34 cellular contexts compared by ENCODE assay signal in the genomic region with DNA sequence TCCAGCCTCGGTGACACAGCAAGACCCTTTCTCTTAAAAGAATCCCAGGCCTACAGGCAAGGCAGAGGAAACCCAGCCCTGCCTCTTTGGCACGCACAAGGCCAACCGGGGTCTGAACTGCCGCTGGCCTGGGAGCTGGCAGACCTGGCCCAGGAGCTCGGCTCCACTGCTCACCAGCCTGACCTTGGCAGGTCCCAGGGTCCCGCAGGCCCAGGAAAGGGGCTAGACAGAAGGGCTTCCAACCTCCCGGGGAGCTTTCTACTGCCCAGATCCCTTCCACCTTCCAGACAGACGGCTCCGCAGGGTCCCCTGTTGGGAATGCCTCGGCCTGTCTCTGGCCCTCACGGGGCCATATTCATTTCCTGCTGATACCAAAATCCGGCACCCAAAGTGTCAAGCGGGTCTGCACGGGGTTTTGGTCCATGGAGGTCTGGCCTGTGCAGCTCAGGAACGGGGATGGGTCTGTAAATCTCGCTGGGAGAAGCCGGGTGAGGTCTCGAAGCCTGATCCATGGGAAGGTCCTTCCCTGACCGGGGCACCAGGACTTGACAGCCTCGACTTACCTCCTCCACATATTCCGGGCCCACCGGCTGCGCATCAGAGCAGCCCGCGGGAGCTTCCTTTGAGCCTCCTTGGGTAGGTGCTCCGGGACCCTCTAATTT. TPM values are rescaled to one million over a fixed set of nuclear protein-coding genes. Genes with fewer than 3 reads are reported as not detected.
"Had no signal": no experiment of that assay in that cellular context is flagged by ENCODE, and none has a peak within 500 bp of the region (broad histone marks: within the 10 kb centered on the region; RNA-seq: fewer than 3 reads in every experiment).

No MANE protein-coding gene starts in this region.

- H3K9me3 Mint-ChIP-seq: activated CD4-positive, alpha-beta memory T cell treated with anti-CD3 and anti-CD28 coated beads, Interleukin-2, amount 10 ng/mL, durations not matched to agents 7 days and 5 days; activated CD4-positive, alpha-beta T cell treated with anti-CD3 and anti-CD28 coated beads, Interleukin-2, amount 10 ng/mL, durations not matched to agents 7 days and 5 days; activated naive CD4-positive, alpha-beta T cell treated with anti-CD3 and anti-CD28 coated beads, Interleukin-2, amount 10 ng/mL, durations not matched to agents 7 days and 5 days; activated naive CD4-positive, alpha-beta T cell treated with anti-CD3 and anti-CD28 coated beads, Interleukin-2, amount 50 U/mL, for 24 hours; activated naive CD8-positive, alpha-beta T cell treated with anti-CD3 and anti-CD28 coated beads, Interleukin-2, amount 10 ng/mL, durations not matched to agents 7 days and 5 days; activated naive CD8-positive, alpha-beta T cell treated with anti-CD3 and anti-CD28 coated beads, Interleukin-2, amount 50 U/mL, for 24 hours; activated T-cell treated with anti-CD3 and anti-CD28 coated beads, Interleukin-2, amount 50 U/mL, for 24 hours; activated T-helper 2 cell treated with anti-CD3 and anti-CD28 coated beads, Interferon-gamma antibody, Interleukin-2, Interleukin-4, amounts not matched to agents 10 μg/mL and 5 μg/mL and 100 μg/mL, durations not matched to agents 14 hours and 24 hours and 36 hours; central memory CD8-positive, alpha-beta T cell; T-cell; WTC11 had no signal

- H3K4me1 ChIP-seq: ascending aorta had no signal

- FAIRE-seq: bronchial epithelial cell had no signal

- H3K4me1 Mint-ChIP-seq: brain, WTC11 had no signal

- H3K9me3 ChIP-seq: ascending aorta had no signal

- H3K4me3 ChIP-seq: ascending aorta, cardiac muscle cell had no signal

- H3K27me3 ChIP-seq: ascending aorta, cardiac muscle cell had no signal

- H3K27ac ChIP-seq: ascending aorta, cardiac muscle cell, WERI-Rb-1 had no signal

- H3K27me3 Mint-ChIP-seq: activated CD4-positive, alpha-beta T cell treated with anti-CD3 and anti-CD28 coated beads for 36 hours; activated CD4-positive, alpha-beta T cell treated with anti-CD3 and anti-CD28 coated beads, Interleukin-2, amount 10 ng/mL, durations not matched to agents 7 days and 5 days; activated CD8-positive, alpha-beta memory T cell treated with anti-CD3 and anti-CD28 coated beads, Interleukin-2, amount 10 ng/mL, durations not matched to agents 7 days and 5 days; activated naive CD4-positive, alpha-beta T cell treated with anti-CD3 and anti-CD28 coated beads, Interleukin-2, amount 50 U/mL, for 24 hours; activated naive CD8-positive, alpha-beta T cell; activated naive CD8-positive, alpha-beta T cell treated with anti-CD3 and anti-CD28 coated beads, Interleukin-2, amount 10 ng/mL, durations not matched to agents 7 days and 5 days; activated naive CD8-positive, alpha-beta T cell treated with anti-CD3 and anti-CD28 coated beads, Interleukin-2, amount 50 U/mL, for 24 hours; activated T-cell treated with anti-CD3 and anti-CD28 coated beads, Interleukin-2, amount 50 U/mL, for 24 hours; central memory CD8-positive, alpha-beta T cell; T-cell had no signal

- H3K4me3 Mint-ChIP-seq: activated CD4-positive, alpha-beta memory T cell treated with anti-CD3 and anti-CD28 coated beads, Interleukin-2, amount 10 ng/mL, durations not matched to agents 7 days and 5 days; activated CD4-positive, alpha-beta T cell treated with anti-CD3 and anti-CD28 coated beads for 36 hours; activated CD4-positive, alpha-beta T cell treated with anti-CD3 and anti-CD28 coated beads, Interleukin-2, amount 10 ng/mL, durations not matched to agents 7 days and 5 days; activated CD8-positive, alpha-beta T cell treated with anti-CD3 and anti-CD28 coated beads, Interleukin-2, amount 10 ng/mL, durations not matched to agents 7 days and 5 days; activated naive CD4-positive, alpha-beta T cell treated with anti-CD3 and anti-CD28 coated beads, Interleukin-2, amount 10 ng/mL, durations not matched to agents 7 days and 5 days; activated naive CD8-positive, alpha-beta T cell treated with anti-CD3 and anti-CD28 coated beads, Interleukin-2, amount 50 U/mL, for 24 hours; activated T-cell treated with anti-CD3 and anti-CD28 coated beads, Interleukin-2, amount 50 U/mL, for 24 hours; brain; WTC11 had no signal

- H3K36me3 Mint-ChIP-seq: activated CD8-positive, alpha-beta memory T cell treated with anti-CD3 and anti-CD28 coated beads, Interleukin-2, amount 10 ng/mL, durations not matched to agents 7 days and 5 days; activated naive CD4-positive, alpha-beta T cell treated with anti-CD3 and anti-CD28 coated beads, Interleukin-2, amount 10 ng/mL, durations not matched to agents 7 days and 5 days; activated naive CD4-positive, alpha-beta T cell treated with anti-CD3 and anti-CD28 coated beads, Interleukin-2, amount 50 U/mL, for 24 hours; activated naive CD8-positive, alpha-beta T cell; activated naive CD8-positive, alpha-beta T cell treated with anti-CD3 and anti-CD28 coated beads, Interleukin-2, amount 10 ng/mL, durations not matched to agents 7 days and 5 days; brain; T-cell; WTC11 had no signal

- DNase-seq: activated CD4-positive, alpha-beta memory T cell treated with anti-CD3 and anti-CD28 coated beads, Interleukin-2, amount 10 ng/mL, durations not matched to agents 7 days and 5 days; activated CD4-positive, alpha-beta T cell treated with anti-CD3 and anti-CD28 coated beads for 1 hour; activated CD4-positive, alpha-beta T cell treated with anti-CD3 and anti-CD28 coated beads for 36 hours; activated CD4-positive, alpha-beta T cell treated with anti-CD3 and anti-CD28 coated beads for 48 hours; activated CD4-positive, alpha-beta T cell treated with anti-CD3 and anti-CD28 coated beads, Interleukin-2, amount 10 ng/mL, durations not matched to agents 7 days and 5 days; activated CD4-positive, alpha-beta T cell treated with anti-CD3 and anti-CD28 coated beads, Interleukin-2, amount 50 U/mL, for 48 hours; activated CD8-positive, alpha-beta memory T cell treated with anti-CD3 and anti-CD28 coated beads for 24 hours; activated CD8-positive, alpha-beta memory T cell treated with anti-CD3 and anti-CD28 coated beads, Interleukin-2, amount 10 ng/mL, durations not matched to agents 7 days and 5 days; activated CD8-positive, alpha-beta memory T cell treated with anti-CD3 and anti-CD28 coated beads, Interleukin-2, amount 50 U/mL, for 48 hours; activated CD8-positive, alpha-beta T cell treated with anti-CD3 and anti-CD28 coated beads, Interleukin-2, amount 10 ng/mL, durations not matched to agents 7 days and 5 days; activated gamma-delta T cell; activated naive CD4-positive, alpha-beta T cell treated with anti-CD3 and anti-CD28 coated beads, Interleukin-2, amount 10 ng/mL, durations not matched to agents 7 days and 5 days; activated naive CD4-positive, alpha-beta T cell treated with Interleukin-2 at 50 U/mL for 16 hours; activated naive CD8-positive, alpha-beta T cell treated with anti-CD3 and anti-CD28 coated beads, Interleukin-2, amount 10 ng/mL, durations not matched to agents 7 days and 5 days; activated naive CD8-positive, alpha-beta T cell treated with anti-CD3 and anti-CD28 coated beads, Interleukin-2, amount 50 U/mL, for 24 hours; activated T-cell treated with anti-CD3 and anti-CD28 coated beads, Interleukin-2, amount 50 U/mL, for 24 hours; activated T-cell treated with anti-CD3 and anti-CD28 coated beads, Interleukin-2, amount 50 U/mL, for 48 hours; cerebellar nuclear complex; T-helper 17 cell; T1000; WERI-Rb-1 had no signal

- H3K27ac Mint-ChIP-seq: activated CD4-positive, alpha-beta memory T cell treated with anti-CD3 and anti-CD28 coated beads, Interleukin-2, amount 10 ng/mL, durations not matched to agents 7 days and 5 days; activated CD4-positive, alpha-beta T cell treated with anti-CD3 and anti-CD28 coated beads for 36 hours; activated CD8-positive, alpha-beta memory T cell treated with anti-CD3 and anti-CD28 coated beads, Interleukin-2, amount 10 ng/mL, durations not matched to agents 7 days and 5 days; activated CD8-positive, alpha-beta T cell treated with anti-CD3 and anti-CD28 coated beads, Interleukin-2, amount 10 ng/mL, durations not matched to agents 7 days and 5 days; activated naive CD4-positive, alpha-beta T cell treated with anti-CD3 and anti-CD28 coated beads, Interleukin-2, amount 50 U/mL, for 24 hours; activated naive CD8-positive, alpha-beta T cell; activated naive CD8-positive, alpha-beta T cell treated with anti-CD3 and anti-CD28 coated beads, Interleukin-2, amount 50 U/mL, for 24 hours; activated T-helper 2 cell treated with anti-CD3 and anti-CD28 coated beads, Interferon-gamma antibody, Interleukin-2, Interleukin-4, amounts not matched to agents 10 μg/mL and 5 μg/mL and 100 μg/mL, durations not matched to agents 14 hours and 24 hours and 36 hours; brain; WTC11 had no signal

- H3K36me3 ChIP-seq: ascending aorta, cardiac muscle cell, WERI-Rb-1 had no signal

RNA-seq across cellular contexts. Expression of a gene that starts 36.6 kb away (rescaled TPM):
- total RNA-seq: ascending aorta, bronchial epithelial cell had no signal

RNA-seq across cellular contexts. Expression of a gene that starts 46.0 kb away (rescaled TPM):
- total RNA-seq: ascending aorta, bronchial epithelial cell had no signal

RNA-seq across cellular contexts. Expression of a gene that starts 50.8 kb away (rescaled TPM):
- total RNA-seq: activated CD4-positive, alpha-beta memory T cell treated with anti-CD3 and anti-CD28 coated beads, Interleukin-2, amount 10 ng/mL, durations not matched to agents 7 days and 5 days; activated CD4-positive, alpha-beta T cell treated with anti-CD3 and anti-CD28 coated beads for 36 hours; activated CD4-positive, alpha-beta T cell treated with anti-CD3 and anti-CD28 coated beads, Interleukin-2, amount 10 ng/mL, durations not matched to agents 7 days and 5 days; activated CD8-positive, alpha-beta memory T cell treated with anti-CD3 and anti-CD28 coated beads, Interleukin-2, amount 10 ng/mL, durations not matched to agents 7 days and 5 days; activated CD8-positive, alpha-beta T cell treated with anti-CD3 and anti-CD28 coated beads, Interleukin-2, amount 10 ng/mL, durations not matched to agents 7 days and 5 days; activated naive CD8-positive, alpha-beta T cell treated with anti-CD3 and anti-CD28 coated beads, Interleukin-2, amount 10 ng/mL, durations not matched to agents 7 days and 5 days; activated T-helper 2 cell treated with anti-CD3 and anti-CD28 coated beads, Interferon-gamma antibody, Interleukin-2, Interleukin-4, amounts not matched to agents 10 μg/mL and 5 μg/mL and 100 μg/mL, durations not matched to agents 14 hours and 24 hours and 36 hours; ascending aorta; bronchial epithelial cell; cardiac muscle cell; T-cell; T-helper 1 cell treated with Interleukin-12 subunit alpha and Interleukin-12 subunit beta and Interleukin-4 antibody, amounts not matched to agents 30 ng/mL and 1 ng/mL, for 36 hours; T-helper 17 cell; T-helper 2 cell treated with Interferon-gamma antibody and Interleukin-4, amounts not matched to agents 100 ng/mL and 5 ng/mL, for 36 hours had no signal
- polyA plus RNA-seq: adipose tissue, cardiac muscle cell had no signal

RNA-seq across cellular contexts. Expression of a gene that starts 57.7 kb away (rescaled TPM):
- total RNA-seq: activated CD4-positive, alpha-beta memory T cell treated with anti-CD3 and anti-CD28 coated beads, Interleukin-2, amount 10 ng/mL, durations not matched to agents 7 days and 5 days; activated CD4-positive, alpha-beta T cell treated with anti-CD3 and anti-CD28 coated beads, Interleukin-2, amount 10 ng/mL, durations not matched to agents 7 days and 5 days; activated CD8-positive, alpha-beta memory T cell treated with anti-CD3 and anti-CD28 coated beads, Interleukin-2, amount 10 ng/mL, durations not matched to agents 7 days and 5 days; activated CD8-positive, alpha-beta T cell treated with anti-CD3 and anti-CD28 coated beads, Interleukin-2, amount 10 ng/mL, durations not matched to agents 7 days and 5 days; activated naive CD8-positive, alpha-beta T cell treated with anti-CD3 and anti-CD28 coated beads, Interleukin-2, amount 10 ng/mL, durations not matched to agents 7 days and 5 days; activated T-helper 2 cell treated with anti-CD3 and anti-CD28 coated beads, Interferon-gamma antibody, Interleukin-2, Interleukin-4, amounts not matched to agents 10 μg/mL and 5 μg/mL and 100 μg/mL, durations not matched to agents 14 hours and 24 hours and 36 hours; ascending aorta; bronchial epithelial cell; T-helper 1 cell treated with Interleukin-12 subunit alpha and Interleukin-12 subunit beta and Interleukin-4 antibody, amounts not matched to agents 30 ng/mL and 1 ng/mL, for 36 hours; T-helper 2 cell treated with Interferon-gamma antibody and Interleukin-4, amounts not matched to agents 100 ng/mL and 5 ng/mL, for 36 hours had no signal
